8 cellular contexts compared by ENCODE assay signal in the genomic region with DNA sequence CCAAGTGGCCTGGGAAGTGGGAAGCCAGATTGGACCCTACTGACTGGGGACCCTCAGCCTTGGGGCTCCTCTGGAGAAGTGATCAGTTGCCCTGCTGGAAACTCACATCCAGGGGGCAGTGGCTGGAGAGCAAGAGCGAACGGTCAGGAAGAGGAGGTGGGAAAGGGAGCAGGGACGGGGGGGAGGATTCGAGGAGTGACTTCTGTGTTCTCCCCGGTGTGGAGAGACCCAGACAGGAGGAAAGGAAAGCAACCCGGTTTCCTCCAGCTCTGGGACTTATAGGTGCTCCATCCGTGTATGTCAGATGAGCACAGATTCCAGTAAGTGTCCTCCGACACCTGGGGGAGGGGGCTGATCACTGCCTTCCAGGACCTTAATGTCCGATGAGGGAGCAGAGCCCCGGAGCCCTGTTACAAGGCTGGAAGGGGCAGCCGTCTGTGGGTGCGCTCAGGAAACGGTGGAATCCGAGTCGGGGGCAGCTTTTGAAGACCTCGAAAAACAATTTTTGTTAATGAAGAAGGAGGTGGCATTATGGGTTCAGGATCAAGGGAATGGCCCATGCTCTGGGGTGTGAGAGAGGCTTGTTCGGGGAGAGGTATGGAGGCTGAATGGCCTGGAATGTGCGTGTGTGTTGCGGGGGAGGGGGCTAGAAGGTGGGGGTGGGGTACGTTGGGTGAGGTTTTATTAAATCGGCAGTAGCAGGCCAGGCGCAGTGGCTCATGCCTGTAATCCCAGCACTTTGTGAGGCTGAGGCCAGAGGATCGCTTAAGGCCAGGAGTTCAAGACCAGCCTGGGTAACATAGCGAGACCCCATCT. TPM values are rescaled to one million over a fixed set of nuclear protein-coding genes. Genes with fewer than 3 reads are reported as not detected.
A peak's percentile ranks its signal among the peaks of the same experiment; 100 is the strongest.
DNase-seq lines count a peak whose midpoint lies in the region; ATAC-seq and TF ChIP-seq lines count a peak whose summit lies in the region.

No MANE protein-coding gene starts in this region.

- peaks cover 27% of the 10 kb centered on the region for H3K27me3 ChIP-seq in BE2C
- peaks cover 41 to 59% of the 10 kb centered on the region in 2 donors for H3K27me3 ChIP-seq in duodenal mucosa (ENCODE audit: control insufficient read depth in 1 of 2, insufficient read depth in 2 of 2, low read length in 2 of 2)

- H3K4me1 Mint-ChIP-seq in IgD-negative memory B cell: peaks cover 0 to 6% (median 2%) of the 10 kb centered on the region in 3 donors
- peaks cover 6 to 14% (median 10%) of the 10 kb centered on the region in 4 donors for H3K4me1 Mint-ChIP-seq in naive thymus-derived CD8-positive, alpha-beta T cell

- no peak overlapping the region for H3K27ac ChIP-seq in duodenal mucosa (ENCODE audit: low read depth, low read length)

- H3K9me3 ChIP-seq in BE2C (no peaks in the 10 kb centered on the region), duodenal mucosa (ENCODE audit: control insufficient read depth in 1 of 2, low read length in 2 of 2) (no peaks in the 10 kb centered on the region)

- H3K9me3 Mint-ChIP-seq in IgD-negative memory B cell: no peaks in the 10 kb centered on the region
- no peaks in the 10 kb centered on the region for H3K9me3 Mint-ChIP-seq in naive thymus-derived CD8-positive, alpha-beta T cell

- H3K4me1 ChIP-seq in BE2C (no peaks in the 10 kb centered on the region), duodenal mucosa (ENCODE audit: control insufficient read depth in 1 of 2, insufficient read depth in 2 of 2, low read length in 2 of 2) (peaks cover 0 to 5% of the 10 kb centered on the region in 2 donors)

- no peak overlapping the region for H3K27ac Mint-ChIP-seq in IgD-negative memory B cell
- no peak overlapping the region for H3K27ac Mint-ChIP-seq in naive thymus-derived CD8-positive, alpha-beta T cell

- DNase-seq in BE2C (peak; percentile 41), NCI-H2081 (lab: John Stamatoyannopoulos, UW) (no peak), NCI-H2029 (lab: John Stamatoyannopoulos, UW) (no peak)
- DNase-seq in naive thymus-derived CD8-positive, alpha-beta T cell: no peak

- H3K27me3 Mint-ChIP-seq in IgD-negative memory B cell: peaks cover 39% of the 10 kb centered on the region
- H3K27me3 Mint-ChIP-seq in naive thymus-derived CD8-positive, alpha-beta T cell: peaks cover 31 to 85% (median 64%) of the 10 kb centered on the region in 5 donors

- no peaks in the 10 kb centered on the region for H3K36me3 ChIP-seq in BE2C
- H3K36me3 ChIP-seq in duodenal mucosa (ENCODE audit: control insufficient read depth in 1 of 2, insufficient read depth in 2 of 2, low read length in 2 of 2): no peaks in the 10 kb centered on the region

- H3K9ac ChIP-seq in duodenal mucosa (ENCODE audit: low read depth in 1 of 2, low read length in 2 of 2): no peak overlapping the region

- H3K4me3 ChIP-seq in BE2C (ENCODE audit: low read depth, low read length) (peak overlapping the region; percentile 63), duodenal mucosa (ENCODE audit: low read depth in 1 of 2, low read length in 2 of 2) (peak overlapping the region; percentile 3 to 16)

- H3K36me3 Mint-ChIP-seq in IgD-negative memory B cell: peaks cover 2% of the 10 kb centered on the region
- H3K36me3 Mint-ChIP-seq in naive thymus-derived CD8-positive, alpha-beta T cell: peaks cover 2 to 4% (median 3%) of the 10 kb centered on the region in 3 donors

- POLR2A ChIA-PET in naive thymus-derived CD8-positive, alpha-beta T cell (lab: Charles Lee): no interaction called here

- no peak for ATAC-seq in naive thymus-derived CD8-positive, alpha-beta T cell
- ATAC-seq in GM21447 (IDR thresholded peaks at IDR 0.05; ENCODE audit: unreplicated experiment) (no peak), GM18511 (IDR thresholded peaks at IDR 0.05; ENCODE audit: unreplicated experiment) (no peak)

- H3K4me3 Mint-ChIP-seq in IgD-negative memory B cell: peak overlapping the region; percentile 28 to 89 (median 58)
- H3K4me3 Mint-ChIP-seq in naive thymus-derived CD8-positive, alpha-beta T cell: peak overlapping the region; percentile 60 to 78 (median 69)

- TF ChIP-seq CTCF in BE2C (IDR thresholded peaks at IDR 0.05; ENCODE audit: low read depth, low read length): peak; percentile 40

RNA-seq across cellular contexts. Expression of a gene that starts 34.8 kb away (rescaled TPM):
- polyA plus RNA-seq in BE2C (2012; ENCODE audit: insufficient read depth, insufficient read length, low read depth): 108 TPM
- polyA plus RNA-seq in IgD-negative memory B cell: 0.81 TPM
- total RNA-seq in naive thymus-derived CD8-positive, alpha-beta T cell: 1 to 10 TPM; 1.5 to 1.6 TPM
- polyA plus RNA-seq in naive thymus-derived CD8-positive, alpha-beta T cell: under 1 TPM in 2 of 3 donors, not detected in 1; 0.13 to 0.56 TPM

RNA-seq across cellular contexts. Expression of a gene that starts 50.2 kb away (rescaled TPM):
- 66.5 TPM for polyA plus RNA-seq in BE2C (2012; ENCODE audit: insufficient read depth, insufficient read length, low read depth)
- 12.4 TPM for polyA plus RNA-seq in IgD-negative memory B cell
- 10 to 100 TPM; 38.6 to 45.6 TPM for total RNA-seq in naive thymus-derived CD8-positive, alpha-beta T cell
- polyA plus RNA-seq in naive thymus-derived CD8-positive, alpha-beta T cell: 10 to 100 TPM in 2 of 3 donors, 1 to 10 TPM in 1; 9.8 to 14.5 (median 11.6) TPM
